ENCODE assay signal across 1 cellular context in the genomic region with DNA sequence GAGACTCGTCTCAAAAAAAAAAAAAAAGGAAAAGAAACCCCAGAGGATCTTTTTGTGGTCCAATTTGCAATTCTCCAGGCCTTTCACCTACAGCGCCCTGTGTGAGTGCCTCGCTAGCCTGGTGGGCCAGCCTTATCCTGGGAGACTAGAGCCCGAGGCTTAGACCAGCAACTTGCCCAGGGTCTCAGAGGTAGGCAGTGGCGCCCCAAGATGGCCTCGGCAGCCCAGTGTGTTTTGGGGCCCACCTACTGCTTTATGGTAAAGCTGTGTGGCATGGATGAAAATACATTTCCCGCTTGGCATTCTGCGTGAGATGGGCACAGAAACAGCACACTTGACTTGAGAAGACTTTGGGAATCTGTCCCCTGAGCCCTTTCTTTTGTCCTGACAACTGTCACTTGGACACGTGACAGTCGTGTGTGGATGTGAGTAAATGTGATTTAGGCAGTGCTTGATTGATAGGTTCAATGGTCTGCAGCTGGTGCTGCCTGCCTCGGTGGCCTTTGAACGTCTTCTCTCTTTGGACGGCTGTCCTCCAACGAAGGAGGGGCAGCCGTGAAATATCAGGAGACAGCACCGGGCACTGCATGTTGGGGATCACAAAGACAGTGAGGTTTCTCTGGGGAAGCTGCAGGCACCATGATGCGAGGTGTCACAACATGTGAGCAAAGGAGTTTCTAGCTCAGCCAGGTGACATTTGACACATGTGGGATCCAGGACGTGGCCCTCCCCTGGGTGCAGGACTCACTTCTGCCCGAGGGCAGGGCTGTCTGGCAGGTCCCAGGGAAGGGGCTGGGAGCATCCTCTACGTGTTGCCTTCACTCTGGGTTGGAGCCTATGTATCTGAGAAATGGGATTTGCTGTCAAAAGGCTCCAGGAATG.
TF ChIP-seq lines count a peak whose summit lies in the region.

No MANE protein-coding gene starts in this region.

TF ChIP-seq in HepG2, 621 proteins besides CTCF, POLR2A, EP300 and RAD21:
- TF ChIP-seq RAD51 (IDR thresholded peaks at IDR 0.05; ENCODE audit: borderline replicate concordance) = 0 out of 2 replicates have a peak, but pooled peaks have one; percentile 7
- TF ChIP-seq DNMT3B (CRISPR knock-in tag; conservative IDR thresholded peaks at IDR 0.05) = no peak
